29 cellular contexts compared by ENCODE assay signal in genomic region chr14:65780566-65780965, GRCh38.
"Had no signal": no experiment of that assay in that cellular context is flagged by ENCODE, and none has a peak within 500 bp of the region (broad histone marks: within the 10 kb centered on the region; RNA-seq: fewer than 3 reads in every experiment).

No MANE protein-coding gene starts in this region.

- DNase-seq: activated CD4-positive, alpha-beta T cell treated with anti-CD3 and anti-CD28 coated beads, Interleukin-2, amount 10 ng/mL, durations not matched to agents 7 days and 5 days; activated CD4-positive, alpha-beta T cell treated with anti-CD3 and anti-CD28 coated beads, Interleukin-2, amount 50 U/mL, for 48 hours; activated CD8-positive, alpha-beta T cell treated with anti-CD3 and anti-CD28 coated beads, Interleukin-2, amount 10 ng/mL, durations not matched to agents 7 days and 5 days; activated gamma-delta T cell; activated naive CD4-positive, alpha-beta T cell treated with Interleukin-2 at 50 U/mL for 16 hours; activated naive CD8-positive, alpha-beta T cell treated with anti-CD3 and anti-CD28 coated beads, Interleukin-2, amount 10 ng/mL, durations not matched to agents 7 days and 5 days; activated T-cell treated with anti-CD3 and anti-CD28 coated beads, Interleukin-2, amount 50 U/mL, for 24 hours; amygdala; Kasumi-1; KG1; MM.1S; MV-4-11; NCI-H1092; NCI-H1436 treated with DMSO at 0.1 percent for 48 hours; NCI-H1694 treated with DMSO at 0.1 percent for 48 hours; NCI-H2029; NCI-H2107; NCI-H226; NCI-H446 treated with DMSO at 0.1 percent for 48 hours; NCI-H526; NCI-H774; Peyer's patch; RPMI8226; SHP77 treated with DMSO at 0.1 percent for 48 hours; SK-N-SH had no signal

- H3K4me2 ChIP-seq: SK-N-SH had no signal

- H3K4me3 ChIP-seq: ascending aorta, cardiac muscle cell, Peyer's patch, SJSA1 had no signal

- H3K36me3 ChIP-seq: ascending aorta, cardiac muscle cell, Peyer's patch, SJSA1 had no signal

- H3K27ac ChIP-seq: ascending aorta, cardiac muscle cell, Peyer's patch, SJSA1 had no signal

- H3K9me2 ChIP-seq: SK-N-SH had no signal

- H3K4me1 ChIP-seq: ascending aorta, Peyer's patch, SJSA1 had no signal

- FAIRE-seq: TTC549 had no signal

- H3K27me3 ChIP-seq: ascending aorta, Peyer's patch, SJSA1 had no signal

- H3K9me3 ChIP-seq: ascending aorta, Peyer's patch, SJSA1, SK-N-SH had no signal
